10 cellular contexts compared by ENCODE assay signal in the genomic region with DNA sequence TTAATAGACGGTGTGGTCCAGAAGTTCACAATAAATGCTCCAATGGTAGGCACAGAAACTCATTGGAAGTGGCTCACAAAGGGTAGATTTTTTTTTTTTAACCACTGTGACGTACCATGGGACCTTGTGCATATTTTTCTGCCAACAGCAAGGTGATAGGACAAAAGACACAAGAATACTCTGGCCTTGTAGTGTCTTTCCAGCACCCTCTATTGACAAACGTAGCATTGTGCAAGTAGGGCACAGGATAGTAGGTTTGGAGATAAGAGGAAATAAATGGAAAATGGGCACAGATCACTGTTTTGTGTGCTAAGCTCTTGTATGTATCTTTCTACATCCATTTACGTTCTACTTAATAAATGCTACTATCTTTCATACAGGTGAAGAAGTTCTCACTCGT.
DNase-seq lines count a peak whose midpoint lies in the region; ATAC-seq and TF ChIP-seq lines count a peak whose summit lies in the region.
"Had no signal": no experiment of that assay in that cellular context is flagged by ENCODE, and none has a peak within 500 bp of the region (broad histone marks: within the 10 kb centered on the region; RNA-seq: fewer than 3 reads in every experiment).

No MANE protein-coding gene starts in this region.

- no peaks in the 10 kb centered on the region for H3K36me3 Mint-ChIP-seq in WTC11
- no peaks in the 10 kb centered on the region for H3K36me3 Mint-ChIP-seq in activated naive CD4-positive, alpha-beta T cell treated with anti-CD3 and anti-CD28 coated beads, Interleukin-2, amount 50 U/mL, for 72 hours

- peaks cover 7% of the 10 kb centered on the region for H3K9me3 Mint-ChIP-seq in WTC11
- peaks cover 12 to 16% of the 10 kb centered on the region in 2 donors for H3K9me3 Mint-ChIP-seq in activated naive CD4-positive, alpha-beta T cell treated with anti-CD3 and anti-CD28 coated beads, Interleukin-2, amount 50 U/mL, for 72 hours

- CTCF ChIA-PET in WTC11 (lab: Charles Lee) = no interaction called here

- no peaks in the 10 kb centered on the region for H3F3A ChIP-seq in MM.1S (ENCODE audit: insufficient read depth, low read length)

- no peaks in the 10 kb centered on the region for H3K27me3 Mint-ChIP-seq in WTC11 (ENCODE audit: low read depth)

- no peak overlapping the region for H3K4me2 ChIP-seq in MM.1S (ENCODE audit: low read depth, low read length)

- POLR2A ChIA-PET in WTC11 (lab: Charles Lee) = no interaction called here

- intact Hi-C loops in left lung (cut with DNase I) = no loop called here

- no peak overlapping the region for H3K9ac ChIP-seq in MM.1S (ENCODE audit: low read length)

- no peak overlapping the region for H3K4me3 ChIP-seq in MM.1S (ENCODE audit: low read length)
- H3K4me3 ChIP-seq in left lung = no peak overlapping the region

- no peak overlapping the region for H3K4me3 Mint-ChIP-seq in WTC11

- H3K27me3 ChIP-seq in MM.1S (replicated peaks; ENCODE audit: insufficient read depth, low read length) (no peaks in the 10 kb centered on the region), left lung (no peaks in the 10 kb centered on the region)

- no peak overlapping the region for H3K27ac Mint-ChIP-seq in WTC11
- no peak overlapping the region for H3K27ac Mint-ChIP-seq in activated naive CD4-positive, alpha-beta T cell treated with anti-CD3 and anti-CD28 coated beads, Interleukin-2, amount 50 U/mL, for 72 hours

- peak; percentile 14 for DNase-seq in COR-L47 (lab: John Stamatoyannopoulos, UW)
- no peak for DNase-seq in MM.1S
- no peak for DNase-seq in WTC11 (ENCODE audit: low spot score)
- no peak for DNase-seq in left lung
- no peak for DNase-seq in C1 segment of cervical spinal cord (lab: John Stamatoyannopoulos, UW)
- DNase-seq in activated CD8-positive, alpha-beta memory T cell treated with anti-CD3 and anti-CD28 coated beads, Interleukin-2, amount 50 U/mL, for 4 hours = no peak
- no peak for DNase-seq in activated naive CD4-positive, alpha-beta T cell treated with anti-CD3 and anti-CD28 coated beads, Interleukin-2, amount 50 U/mL, for 72 hours (ENCODE audit: low spot score in 2 of 2)
- DNase-seq: NCI-H2227 treated with DMSO at 0.1 percent for 48 hours, small intestine had no signal

- peaks cover 5% of the 10 kb centered on the region for H3K4me1 Mint-ChIP-seq in WTC11

- H4K20me1 ChIP-seq in MM.1S (ENCODE audit: insufficient read depth, low read length) = no peaks in the 10 kb centered on the region

- H3K9me3 ChIP-seq in MM.1S (replicated peaks; ENCODE audit: insufficient read depth, low read length) (no peaks in the 10 kb centered on the region), left lung (no peaks in the 10 kb centered on the region)

- ATAC-seq in WTC11 (peak; percentile 100), left lung (peak; percentile 96), HG03196 (IDR thresholded peaks at IDR 0.05; ENCODE audit: unreplicated experiment) (no peak)
- ATAC-seq in activated naive CD4-positive, alpha-beta T cell treated with anti-CD3 and anti-CD28 coated beads, Interleukin-2, amount 50 U/mL, for 72 hours = no peak

- peak; percentile 42 for TF ChIP-seq CTCF in MM.1S (IDR thresholded peaks at IDR 0.05; ENCODE audit: low read length)
- TF ChIP-seq CTCF in WTC11 (IDR thresholded peaks at IDR 0.05) = no peak; the same call in 1 of the 2 replicates
- TF ChIP-seq CTCF in left lung (IDR thresholded peaks at IDR 0.05) = no peak

- no peak overlapping the region for H2AFZ ChIP-seq in MM.1S (ENCODE audit: low read length)

- no peaks in the 10 kb centered on the region for H3K9me2 ChIP-seq in MM.1S (replicated peaks; ENCODE audit: insufficient read depth, low read length)

- no peaks in the 10 kb centered on the region for H3K4me1 ChIP-seq in MM.1S (ENCODE audit: low read length)
- H3K4me1 ChIP-seq in left lung = no peaks in the 10 kb centered on the region

- no peaks in the 10 kb centered on the region for H3K79me2 ChIP-seq in MM.1S (ENCODE audit: low read length)

- H3K36me3 ChIP-seq in MM.1S (replicated peaks; ENCODE audit: insufficient read depth, low read length) (no peaks in the 10 kb centered on the region), left lung (no peaks in the 10 kb centered on the region)

- no peak overlapping the region for H3K27ac ChIP-seq in MM.1S (ENCODE audit: low read length)
- no peak overlapping the region for H3K27ac ChIP-seq in left lung

TF ChIP-seq in WTC11, 78 proteins besides CTCF, POLR2A, EP300 and RAD21:
- TF ChIP-seq MYBL2 (CRISPR knock-in tag; IDR thresholded peaks at IDR 0.05) = no peak
- TF ChIP-seq SOX15 (CRISPR knock-in tag; IDR thresholded peaks at IDR 0.05) = no peak
- TF ChIP-seq, protein P1, sequence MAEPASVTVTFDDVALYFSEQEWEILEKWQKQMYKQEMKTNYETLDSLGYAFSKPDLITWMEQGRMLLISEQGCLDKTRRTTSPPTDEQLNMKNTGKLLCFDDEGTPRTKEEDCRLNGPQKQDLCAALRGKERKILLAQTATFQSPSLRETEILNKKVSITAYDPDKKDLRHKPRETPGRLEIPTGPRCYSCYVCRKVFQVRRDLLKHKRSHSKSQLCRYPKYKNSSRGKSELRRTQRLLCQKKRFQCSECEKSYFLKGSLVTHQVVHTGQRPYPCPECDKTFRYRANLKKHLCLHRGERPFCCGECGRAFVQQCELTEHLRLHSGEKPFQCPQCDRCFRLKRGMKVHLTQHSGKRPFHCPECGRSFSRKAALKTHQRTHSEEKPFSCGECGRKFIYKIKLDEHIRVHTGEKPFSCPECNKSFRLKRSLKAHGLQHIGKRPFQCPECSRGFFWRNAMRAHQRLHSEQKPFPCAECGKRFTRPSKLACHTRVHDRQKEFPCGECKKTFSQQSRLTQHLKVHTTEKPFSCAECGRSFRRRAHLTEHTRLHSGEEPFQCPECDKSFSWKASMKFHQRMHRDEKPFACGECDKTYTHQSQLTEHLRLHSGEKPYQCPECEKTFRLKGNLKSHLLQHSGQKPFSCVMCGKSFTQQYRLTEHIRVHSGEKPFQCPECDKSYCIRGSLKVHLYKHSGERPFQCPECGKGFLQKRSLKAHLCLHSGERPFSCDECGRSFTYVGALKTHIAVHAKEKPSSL (CRISPR knock-in tag; conservative IDR thresholded peaks at IDR 0.05) = no peak
- TF ChIP-seq, protein P2, sequence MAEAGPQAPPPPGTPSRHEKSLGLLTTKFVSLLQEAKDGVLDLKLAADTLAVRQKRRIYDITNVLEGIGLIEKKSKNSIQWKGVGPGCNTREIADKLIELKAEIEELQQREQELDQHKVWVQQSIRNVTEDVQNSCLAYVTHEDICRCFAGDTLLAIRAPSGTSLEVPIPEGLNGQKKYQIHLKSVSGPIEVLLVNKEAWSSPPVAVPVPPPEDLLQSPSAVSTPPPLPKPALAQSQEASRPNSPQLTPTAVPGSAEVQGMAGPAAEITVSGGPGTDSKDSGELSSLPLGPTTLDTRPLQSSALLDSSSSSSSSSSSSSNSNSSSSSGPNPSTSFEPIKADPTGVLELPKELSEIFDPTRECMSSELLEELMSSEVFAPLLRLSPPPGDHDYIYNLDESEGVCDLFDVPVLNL (CRISPR knock-in tag; IDR thresholded peaks at IDR 0.05; ENCODE audit: borderline replicate concordance, low read depth) = no peak

Comparison
In these comparisons a context has a peak if more than half of its experiments do, and no peak if none do; other contexts are left out.
1. ATAC-seq: peak in WTC11 (single experiment) and left lung (single experiment); none in HG03196 (single experiment) and activated naive CD4-positive, alpha-beta T cell treated with anti-CD3 and anti-CD28 coated beads, Interleukin-2, amount 50 U/mL, for 72 hours (0 of 2).